Comparison of ENCODE assay signal across 16 cellular contexts in the genomic region with DNA sequence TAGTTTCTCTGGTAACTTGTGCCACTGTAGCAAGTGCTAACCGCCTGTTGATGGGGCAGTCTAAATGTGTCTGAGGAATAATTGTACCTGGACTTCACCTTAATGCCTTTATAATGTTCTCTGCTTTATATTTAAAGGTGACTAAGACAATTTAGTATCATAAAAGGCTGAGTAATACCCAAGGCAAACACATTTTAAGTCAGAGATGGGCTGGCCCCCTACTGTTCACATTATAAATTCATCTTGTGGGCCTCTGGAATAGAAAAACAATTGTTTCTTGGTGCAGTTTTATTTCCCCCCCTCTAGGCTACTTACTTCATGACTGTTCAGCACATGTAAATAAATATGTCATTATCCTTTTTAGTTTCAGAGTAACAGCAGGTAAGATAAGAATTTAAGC.
A peak's percentile ranks its signal among the peaks of the same experiment; 100 is the strongest.
DNase-seq lines count a peak whose midpoint lies in the region; ATAC-seq, FAIRE-seq and TF ChIP-seq lines count a peak whose summit lies in the region.
"Had no signal": no experiment of that assay in that cellular context is flagged by ENCODE, and none has a peak within 500 bp of the region (broad histone marks: within the 10 kb centered on the region; RNA-seq: fewer than 3 reads in every experiment).

No MANE protein-coding gene starts in this region.

- H3K4me3 Mint-ChIP-seq in Calu3 (ENCODE audit: low read depth, unreplicated experiment), result no peak overlapping the region
- H3K4me3 Mint-ChIP-seq: activated naive CD4-positive, alpha-beta T cell treated with anti-CD3 and anti-CD28 coated beads, Interleukin-2, amount 50 U/mL, for 24 hours had no signal

- H3K36me3 ChIP-seq in Karpas-422 (ENCODE audit: insufficient read depth, low read length) (no peaks in the 10 kb centered on the region), keratinocyte (ENCODE audit: control insufficient read depth in 2 of 2, extremely low read depth in 1 of 2, insufficient read depth in 2 of 2, low read length in 2 of 2) (no peaks in the 10 kb centered on the region), HepG2 (replicated peaks in 1 of 2; ENCODE audit: control insufficient read depth in 1 of 2, insufficient read depth in 2 of 2, low read length in 2 of 2) (no peaks in the 10 kb centered on the region)
- H3K36me3 ChIP-seq: BLaER1 had no signal

- H3K4me1 Mint-ChIP-seq in Calu3 (ENCODE audit: low read depth, unreplicated experiment), result no peaks in the 10 kb centered on the region
- H3K4me1 Mint-ChIP-seq: activated naive CD4-positive, alpha-beta T cell treated with anti-CD3 and anti-CD28 coated beads, Interleukin-2, amount 50 U/mL, for 24 hours had no signal

- H3K27ac Mint-ChIP-seq in Calu3 (ENCODE audit: unreplicated experiment), result no peak overlapping the region
- H3K27ac Mint-ChIP-seq: activated naive CD4-positive, alpha-beta T cell treated with anti-CD3 and anti-CD28 coated beads, Interleukin-2, amount 50 U/mL, for 24 hours had no signal

- dilution Hi-C loops in keratinocyte (cut with MboI; ENCODE audit: extremely low pct_ligation_motif_present, low sequenced_read_pairs), result no loop called here

- H3K4me2 ChIP-seq in Karpas-422 (ENCODE audit: low read depth, low read length, poor library complexity, severe bottlenecking) (no peak overlapping the region), keratinocyte (ENCODE audit: control insufficient read depth, extremely low read depth, insufficient read depth, low read depth, low read length) (no peak overlapping the region), HepG2 (ENCODE audit: low read depth, low read length) (no peak overlapping the region)
- H3K4me2 ChIP-seq: BLaER1 had no signal

- H3K9me2 ChIP-seq in Karpas-422 (replicated peaks; ENCODE audit: insufficient read depth, low read length), result no peaks in the 10 kb centered on the region

- no peaks in the 10 kb centered on the region for H3K9me3 ChIP-seq in Karpas-422 (ENCODE audit: low read length)
- H3K9me3 ChIP-seq in keratinocyte (ENCODE audit: control insufficient read depth, low read depth, low read length), result no peaks in the 10 kb centered on the region
- H3K9me3 ChIP-seq in HepG2 (ENCODE audit: low read length), result no peaks in the 10 kb centered on the region
- H3K9me3 ChIP-seq: BLaER1 had no signal

- CTCF ChIA-PET in Calu3 (lab: Charles Lee) (no interaction called here), HepG2 (lab: Yijun Ruan, JAX; ENCODE audit: low intra/inter-chr PET ratio, low total read pairs) (no interaction called here)

- TF ChIP-seq POLR2A in HepG2 (IDR thresholded peaks at IDR 0.05; ENCODE audit: insufficient read depth in 1 of 2, low read depth in 2 of 2, low read length in 2 of 2), result no peak

- peaks cover 4% of the 10 kb centered on the region for H3K9me3 Mint-ChIP-seq in Calu3 (ENCODE audit: low read depth, unreplicated experiment)
- H3K9me3 Mint-ChIP-seq: activated naive CD4-positive, alpha-beta T cell treated with anti-CD3 and anti-CD28 coated beads, Interleukin-2, amount 50 U/mL, for 24 hours had no signal

- POLR2A ChIA-PET in HepG2 (lab: Yijun Ruan, JAX), result no interaction called here

- FAIRE-seq in keratinocyte (lab: Jason Lieb, UNC) (no peak), HepG2 (lab: Jason Lieb, UNC) (no peak)
- FAIRE-seq: endothelial cell of umbilical vein, GM12878, kidney had no signal

- no peak for TF ChIP-seq RAD21 in HepG2 (CRISPR knock-in tag; IDR thresholded peaks at IDR 0.05)

- H4K20me1 ChIP-seq in Karpas-422 (ENCODE audit: insufficient read depth, low read depth, low read length) (no peaks in the 10 kb centered on the region), keratinocyte (ENCODE audit: control insufficient read depth, extremely low read depth, insufficient read depth, low read length) (no peaks in the 10 kb centered on the region), HepG2 (ENCODE audit: insufficient read depth, low read length) (no peaks in the 10 kb centered on the region)
- H4K20me1 ChIP-seq: BLaER1 had no signal

- no peaks in the 10 kb centered on the region for H3K27me3 Mint-ChIP-seq in Calu3 (ENCODE audit: unreplicated experiment)

- H3K4me3 ChIP-seq in Karpas-422 (ENCODE audit: low read length), result no peak overlapping the region
- no peak overlapping the region for H3K4me3 ChIP-seq in keratinocyte (ENCODE audit: control insufficient read depth in 2 of 3, extremely low read depth in 1 of 3, insufficient read depth in 2 of 3, low read depth in 1 of 3, low read length in 3 of 3)
- H3K4me3 ChIP-seq in HepG2 (replicated peaks in 1 of 3; ENCODE audit: insufficient read depth in 1 of 3, low read depth in 2 of 3, low read length in 3 of 3), result no peak overlapping the region
- H3K4me3 ChIP-seq: BLaER1, GM12878 had no signal

- WGBS in HepG2 (ENCODE audit: low lambda C conversion rate), result 8% methylated on average over 1 of the region's 1 CpG

- H2AFZ ChIP-seq in Karpas-422 (ENCODE audit: low read length) (no peak overlapping the region), keratinocyte (ENCODE audit: control insufficient read depth, low read length) (no peak overlapping the region), HepG2 (ENCODE audit: low read length) (no peak overlapping the region)

- H3K27ac ChIP-seq in Karpas-422 (ENCODE audit: low read length), result no peak overlapping the region
- H3K27ac ChIP-seq in keratinocyte (ENCODE audit: control insufficient read depth, insufficient read depth, low read length), result no peak overlapping the region
- no peak overlapping the region for H3K27ac ChIP-seq in HepG2 (ENCODE audit: extremely low read length, insufficient read depth, low read length)
- H3K27ac ChIP-seq: BLaER1 had no signal

- BruUV-seq in Calu3 (replicated peaks; lab: Mats Ljungman, UMichigan) (no TSS peak), HepG2 (replicated peaks; lab: Mats Ljungman, UMichigan) (no TSS peak)

- ATAC-seq in SK-N-SH treated with all-trans-retinoic acid at 6 μM for 48 hours (0 out of 3 replicates have a peak, but pooled peaks have one; percentile 25), HepG2 (no peak)
- ATAC-seq: GM12878 had no signal

- no peak overlapping the region for H3K9ac ChIP-seq in Karpas-422 (ENCODE audit: low read length)
- H3K9ac ChIP-seq in keratinocyte (ENCODE audit: control insufficient read depth, extremely low read depth, insufficient read depth, low read length), result no peak overlapping the region
- H3K9ac ChIP-seq in HepG2 (ENCODE audit: insufficient read depth, low read depth, low read length), result no peak overlapping the region
- H3K9ac ChIP-seq: BLaER1 had no signal

- intact Hi-C loops in Calu3 (cut with micrococcal nuclease; ENCODE audit: unreplicated experiment), result no loop called here
- intact Hi-C loops in HepG2 (cut with micrococcal nuclease; ENCODE audit: unreplicated experiment), result loop anchor here (10.0 kb wide), 1 partner anchor 509 kb away; no protein-coding TSS in a partner anchor

- H3K27me3 ChIP-seq in Karpas-422 (ENCODE audit: low read length) (no peaks in the 10 kb centered on the region), keratinocyte (ENCODE audit: control insufficient read depth, extremely low read depth, insufficient read depth, low read length) (no peaks in the 10 kb centered on the region), HepG2 (ENCODE audit: control insufficient read depth in 1 of 2, insufficient read depth in 2 of 2, low read length in 2 of 2) (no peaks in the 10 kb centered on the region)
- H3K27me3 ChIP-seq: BLaER1 had no signal

- no peaks in the 10 kb centered on the region for H3K36me3 Mint-ChIP-seq in Calu3 (ENCODE audit: insufficient read depth, unreplicated experiment)
- H3K36me3 Mint-ChIP-seq: activated naive CD4-positive, alpha-beta T cell treated with anti-CD3 and anti-CD28 coated beads, Interleukin-2, amount 50 U/mL, for 24 hours had no signal

- H3K79me2 ChIP-seq in Karpas-422 (ENCODE audit: low read length) (no peaks in the 10 kb centered on the region), keratinocyte (ENCODE audit: control insufficient read depth, insufficient read depth, low read length) (no peaks in the 10 kb centered on the region), HepG2 (ENCODE audit: insufficient read depth, low read length) (no peaks in the 10 kb centered on the region)

- TF ChIP-seq EP300 in HepG2 (IDR thresholded peaks at IDR 0.05; ENCODE audit: low read depth in 2 of 2, low read length in 2 of 2), result no peak
- TF ChIP-seq EP300 in HepG2 (CRISPR knock-in tag; IDR thresholded peaks at IDR 0.05; ENCODE audit: borderline replicate concordance), result no peak

- peak; percentile 11 for TF ChIP-seq CTCF in Calu3 (IDR thresholded peaks at IDR 0.05; ENCODE audit: unreplicated experiment)
- peak in 2 of 3 experiments; percentile 15 to 24 for TF ChIP-seq CTCF in keratinocyte (optimal IDR thresholded peaks at IDR 0.05 in 1 of 3, IDR thresholded peaks at IDR 0.05 in 1 of 3, conservative IDR thresholded peaks at IDR 0.05 in 1 of 3; ENCODE audit: extremely low read depth in 1 of 3, insufficient read depth in 2 of 3, low read length in 3 of 3)
- TF ChIP-seq CTCF in HepG2 (CRISPR knock-in tag; IDR thresholded peaks at IDR 0.05), result no peak

- H3K9me1 ChIP-seq in keratinocyte (ENCODE audit: control insufficient read depth, extremely low read depth, insufficient read depth, low read length), result no peaks in the 10 kb centered on the region

- no peak for DNase-seq in Calu3
- peak; percentile 45 for DNase-seq in Karpas-422
- no peak for DNase-seq in keratinocyte (ENCODE audit: low read depth, low spot score)
- DNase-seq in NCI-H2029 treated with DMSO at 0.1 percent for 48 hours (lab: John Stamatoyannopoulos, UW), result no peak
- no peak for DNase-seq in HuH-7.5 (ENCODE audit: low spot score)
- no peak for DNase-seq in globus pallidus (ENCODE audit: low spot score)
- DNase-seq in HepG2 (ENCODE audit: low spot score), result no peak
- DNase-seq: glutamatergic neuron, kidney, NCI-H1048, T-helper 2 cell had no signal

- H3K4me1 ChIP-seq in Karpas-422 (ENCODE audit: low read length), result peaks cover 19% of the 10 kb centered on the region
- no peaks in the 10 kb centered on the region for H3K4me1 ChIP-seq in keratinocyte (ENCODE audit: control insufficient read depth, extremely low read depth, insufficient read depth, low read length)
- H3K4me1 ChIP-seq in HepG2 (ENCODE audit: insufficient read depth, low read length), result no peaks in the 10 kb centered on the region
- H3K4me1 ChIP-seq: BLaER1 had no signal

- in situ Hi-C loops in HepG2 (cut with HindIII; ENCODE audit: extremely low pct_ligation_motif_present, low pct_unique_long_range_greater_than_20kb), result loop anchor here (10.0 to 25.0 kb wide), 2 partner anchors 461 to 858 kb away; no protein-coding TSS in a partner anchor

TF ChIP-seq in HepG2, 621 proteins besides CTCF, POLR2A, EP300 and RAD21 (continues in another document):
- TF ChIP-seq ATF2 (CRISPR knock-in tag; IDR thresholded peaks at IDR 0.05), result no peak
